Comparison of ENCODE assay signal across 1 cellular context in the genomic region with DNA sequence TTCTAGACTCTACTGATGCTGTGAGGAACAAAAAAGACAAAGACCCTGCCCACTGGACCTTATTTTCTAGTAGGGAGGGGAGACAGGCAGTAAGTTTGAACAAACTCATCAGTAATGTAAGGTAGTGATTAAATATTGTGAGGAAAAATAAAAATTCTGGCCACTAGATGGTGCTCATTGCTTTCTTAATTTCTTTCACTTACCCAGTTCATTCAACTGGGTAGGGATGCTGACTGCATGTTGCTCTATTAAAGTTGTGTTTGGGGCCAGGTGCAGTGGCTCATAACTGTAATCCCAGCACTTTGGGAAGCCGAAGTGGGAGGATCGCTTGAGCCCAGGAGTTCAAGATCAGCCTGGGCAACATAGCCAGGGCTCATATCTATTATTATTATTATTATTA.
TF ChIP-seq lines count a peak whose summit lies in the region.

No MANE protein-coding gene starts in this region.

TF ChIP-seq in IMR-90, 13 proteins besides CTCF, POLR2A, EP300 and RAD21:
- TF ChIP-seq NFE2L2 (IDR thresholded peaks at IDR 0.05; ENCODE audit: low read depth, low read length) (no peak), SMC3 (IDR thresholded peaks at IDR 0.05; ENCODE audit: low read depth, low read length) (peak; percentile 55)
